ENCODE assay signal across 8 cellular contexts in genomic region chr20:63626424-63627128, GRCh38. TPM values are rescaled to one million over a fixed set of nuclear protein-coding genes. Genes with fewer than 3 reads are reported as not detected.
A peak's percentile ranks its signal among the peaks of the same experiment; 100 is the strongest.
DNase-seq lines count a peak whose midpoint lies in the region; ATAC-seq, FAIRE-seq and TF ChIP-seq lines count a peak whose summit lies in the region.

A gene with protein sequence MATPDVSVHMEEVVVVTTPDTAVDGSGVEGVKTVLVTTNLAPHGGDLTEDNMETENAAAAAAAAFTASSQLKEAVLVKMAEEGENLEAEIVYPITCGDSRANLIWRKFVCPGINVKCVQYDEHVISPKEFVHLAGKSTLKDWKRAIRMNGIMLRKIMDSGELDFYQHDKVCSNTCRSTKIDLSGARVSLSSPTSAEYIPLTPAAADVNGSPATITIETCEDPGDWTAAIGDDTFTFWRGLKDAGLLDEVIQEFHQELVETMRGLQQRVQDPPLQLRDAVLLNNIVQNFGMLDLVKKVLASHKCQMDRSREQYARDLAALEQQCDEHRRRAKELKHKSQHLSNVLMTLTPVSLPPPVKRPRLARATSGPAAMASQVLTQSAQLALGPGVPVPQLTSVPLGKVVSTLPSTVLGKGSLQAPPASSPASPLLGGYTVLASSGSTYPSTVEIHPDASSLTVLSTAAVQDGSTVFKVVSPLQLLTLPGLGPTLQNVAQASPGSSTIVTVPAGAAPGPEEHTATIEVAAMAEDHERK (minus strand): TSS chr20:63627101. CDS start chr20:63619397, 7,704 bp downstream.

- H3K4me1 ChIP-seq in GM23338 (ENCODE audit: insufficient read depth): peaks cover 3% of the 10 kb centered on the region; the same call in 1 of the 2 replicates
- H3K4me1 ChIP-seq in astrocyte (ENCODE audit: insufficient read depth, low read length): peaks cover 8% of the 10 kb centered on the region

- H2AFZ ChIP-seq in GM23338: peak within 1 kb of the TSS; percentile 90; the same call in 1 of the 2 replicates
- peak within 1 kb of the TSS; percentile 89 for H2AFZ ChIP-seq in astrocyte (ENCODE audit: low read depth, low read length)

- H3K36me3 Mint-ChIP-seq in GM23338 (ENCODE audit: low read depth): peaks cover 2% of the 10 kb centered on the region; the same call in 1 of the 3 replicates
- no peaks in the 10 kb centered on the region for H3K36me3 Mint-ChIP-seq in astrocyte (ENCODE audit: low read depth, unreplicated experiment)

- H3K27me3 ChIP-seq in GM23338 (ENCODE audit: insufficient read depth): no peaks in the 10 kb centered on the region
- H3K27me3 ChIP-seq in astrocyte (ENCODE audit: insufficient read depth, low read length): no peaks in the 10 kb centered on the region

- H3K4me2 ChIP-seq in GM23338: peak within 1 kb of the TSS; percentile 89
- peak within 1 kb of the TSS; percentile 98 for H3K4me2 ChIP-seq in astrocyte (ENCODE audit: low read length)

- peak; percentile 34 for DNase-seq in GM04504 (ENCODE audit: low read depth)
- peak; percentile 75 for DNase-seq in GM23338 (ENCODE audit: low spot score)
- DNase-seq in M059J (ENCODE audit: low read depth): no peak
- DNase-seq in SW 1271 (lab: John Stamatoyannopoulos, UW): peak; percentile 68 to 87
- DNase-seq in astrocyte (ENCODE audit: low read depth): peak; percentile 16
- DNase-seq in hypothalamus (lab: John Stamatoyannopoulos, UW): peak in 50 of 51 donors; percentile 38 to 91 (median 76)
- peak; percentile 83 for DNase-seq in sciatic nerve (ENCODE audit: low spot score)
- DNase-seq in KBM-7: no peak

- ATAC-seq in GM23338 (peak; percentile 18), sciatic nerve (peak; percentile 38)

- peak within 1 kb of the TSS; percentile 91 for H3K27ac Mint-ChIP-seq in GM23338
- H3K27ac Mint-ChIP-seq in astrocyte (ENCODE audit: unreplicated experiment): peak within 1 kb of the TSS; percentile 84

- H3K4me3 ChIP-seq in GM23338: peak within 1 kb of the TSS; percentile 91
- H3K4me3 ChIP-seq in astrocyte (ENCODE audit: insufficient read depth, low read depth, low read length): peak within 1 kb of the TSS; percentile 93

- H3K9ac ChIP-seq in astrocyte (ENCODE audit: low read length): peak within 1 kb of the TSS; percentile 97

- no peaks in the 10 kb centered on the region for H3K9me2 ChIP-seq in GM23338 (ENCODE audit: insufficient read depth)

- in situ Hi-C loops in KBM-7 (cut with MboI; ENCODE audit: low pct_unique_long_range_greater_than_20kb, low sequenced_read_pairs): no loop called here

- H4K20me1 ChIP-seq in GM23338 (replicated peaks; ENCODE audit: insufficient read depth): no peaks in the 10 kb centered on the region
- peaks cover 9% of the 10 kb centered on the region for H4K20me1 ChIP-seq in astrocyte (ENCODE audit: insufficient read depth, low read length)

- H3K27ac ChIP-seq in GM23338 (ENCODE audit: low read depth): no peak within 1 kb of the TSS
- H3K27ac ChIP-seq in astrocyte (ENCODE audit: low read depth, low read length): peak within 1 kb of the TSS; percentile 87

- H3K9me3 ChIP-seq in astrocyte (ENCODE audit: insufficient read depth, low read depth, low read length): no peaks in the 10 kb centered on the region

- intact Hi-C loops in sciatic nerve (cut with DNase I): no loop called here

- H3F3A ChIP-seq in GM23338 (replicated peaks; ENCODE audit: low read depth): peaks cover 10% of the 10 kb centered on the region; the same call in 1 of the 2 replicates

- H3K36me3 ChIP-seq in GM23338 (ENCODE audit: insufficient read depth): no peaks in the 10 kb centered on the region
- no peaks in the 10 kb centered on the region for H3K36me3 ChIP-seq in astrocyte (ENCODE audit: insufficient read depth, low read length)

- H3K27me3 Mint-ChIP-seq in GM23338 (ENCODE audit: insufficient read depth, low read depth, poor library complexity) (peaks cover 12% of the 10 kb centered on the region), astrocyte (ENCODE audit: low read depth, unreplicated experiment) (no peaks in the 10 kb centered on the region)

- H3K4me3 Mint-ChIP-seq in GM23338 (peak within 1 kb of the TSS; percentile 74), astrocyte (ENCODE audit: unreplicated experiment) (peak within 1 kb of the TSS; percentile 86)

- H3K9me3 Mint-ChIP-seq in GM23338 (no peaks in the 10 kb centered on the region), astrocyte (ENCODE audit: unreplicated experiment) (no peaks in the 10 kb centered on the region)

- TF ChIP-seq CTCF in GM23338 (conservative IDR thresholded peaks at IDR 0.05; ENCODE audit: low read depth in 2 of 2) (no peak), astrocyte (IDR thresholded peaks at IDR 0.05; ENCODE audit: insufficient read depth, low read depth, low read length) (no peak)

- H3K4me1 Mint-ChIP-seq in GM23338 (peaks cover 19% of the 10 kb centered on the region), astrocyte (ENCODE audit: low read depth, unreplicated experiment) (peaks cover 7% of the 10 kb centered on the region)

- no peak for FAIRE-seq in astrocyte (lab: Jason Lieb, UNC)

- H3K79me2 ChIP-seq in GM23338 (replicated peaks; ENCODE audit: insufficient read depth) (peaks cover 39% of the 10 kb centered on the region), astrocyte (ENCODE audit: insufficient read depth, low read length) (peaks cover 56% of the 10 kb centered on the region)

TF ChIP-seq in GM23338, 12 proteins besides CTCF, POLR2A, EP300 and RAD21 (continues in another document):
- peak; percentile 41; the same call in 1 of the 2 replicates for TF ChIP-seq POLR2AphosphoS5 (IDR thresholded peaks at IDR 0.05; ENCODE audit: low read depth)
- TF ChIP-seq, protein P1, sequence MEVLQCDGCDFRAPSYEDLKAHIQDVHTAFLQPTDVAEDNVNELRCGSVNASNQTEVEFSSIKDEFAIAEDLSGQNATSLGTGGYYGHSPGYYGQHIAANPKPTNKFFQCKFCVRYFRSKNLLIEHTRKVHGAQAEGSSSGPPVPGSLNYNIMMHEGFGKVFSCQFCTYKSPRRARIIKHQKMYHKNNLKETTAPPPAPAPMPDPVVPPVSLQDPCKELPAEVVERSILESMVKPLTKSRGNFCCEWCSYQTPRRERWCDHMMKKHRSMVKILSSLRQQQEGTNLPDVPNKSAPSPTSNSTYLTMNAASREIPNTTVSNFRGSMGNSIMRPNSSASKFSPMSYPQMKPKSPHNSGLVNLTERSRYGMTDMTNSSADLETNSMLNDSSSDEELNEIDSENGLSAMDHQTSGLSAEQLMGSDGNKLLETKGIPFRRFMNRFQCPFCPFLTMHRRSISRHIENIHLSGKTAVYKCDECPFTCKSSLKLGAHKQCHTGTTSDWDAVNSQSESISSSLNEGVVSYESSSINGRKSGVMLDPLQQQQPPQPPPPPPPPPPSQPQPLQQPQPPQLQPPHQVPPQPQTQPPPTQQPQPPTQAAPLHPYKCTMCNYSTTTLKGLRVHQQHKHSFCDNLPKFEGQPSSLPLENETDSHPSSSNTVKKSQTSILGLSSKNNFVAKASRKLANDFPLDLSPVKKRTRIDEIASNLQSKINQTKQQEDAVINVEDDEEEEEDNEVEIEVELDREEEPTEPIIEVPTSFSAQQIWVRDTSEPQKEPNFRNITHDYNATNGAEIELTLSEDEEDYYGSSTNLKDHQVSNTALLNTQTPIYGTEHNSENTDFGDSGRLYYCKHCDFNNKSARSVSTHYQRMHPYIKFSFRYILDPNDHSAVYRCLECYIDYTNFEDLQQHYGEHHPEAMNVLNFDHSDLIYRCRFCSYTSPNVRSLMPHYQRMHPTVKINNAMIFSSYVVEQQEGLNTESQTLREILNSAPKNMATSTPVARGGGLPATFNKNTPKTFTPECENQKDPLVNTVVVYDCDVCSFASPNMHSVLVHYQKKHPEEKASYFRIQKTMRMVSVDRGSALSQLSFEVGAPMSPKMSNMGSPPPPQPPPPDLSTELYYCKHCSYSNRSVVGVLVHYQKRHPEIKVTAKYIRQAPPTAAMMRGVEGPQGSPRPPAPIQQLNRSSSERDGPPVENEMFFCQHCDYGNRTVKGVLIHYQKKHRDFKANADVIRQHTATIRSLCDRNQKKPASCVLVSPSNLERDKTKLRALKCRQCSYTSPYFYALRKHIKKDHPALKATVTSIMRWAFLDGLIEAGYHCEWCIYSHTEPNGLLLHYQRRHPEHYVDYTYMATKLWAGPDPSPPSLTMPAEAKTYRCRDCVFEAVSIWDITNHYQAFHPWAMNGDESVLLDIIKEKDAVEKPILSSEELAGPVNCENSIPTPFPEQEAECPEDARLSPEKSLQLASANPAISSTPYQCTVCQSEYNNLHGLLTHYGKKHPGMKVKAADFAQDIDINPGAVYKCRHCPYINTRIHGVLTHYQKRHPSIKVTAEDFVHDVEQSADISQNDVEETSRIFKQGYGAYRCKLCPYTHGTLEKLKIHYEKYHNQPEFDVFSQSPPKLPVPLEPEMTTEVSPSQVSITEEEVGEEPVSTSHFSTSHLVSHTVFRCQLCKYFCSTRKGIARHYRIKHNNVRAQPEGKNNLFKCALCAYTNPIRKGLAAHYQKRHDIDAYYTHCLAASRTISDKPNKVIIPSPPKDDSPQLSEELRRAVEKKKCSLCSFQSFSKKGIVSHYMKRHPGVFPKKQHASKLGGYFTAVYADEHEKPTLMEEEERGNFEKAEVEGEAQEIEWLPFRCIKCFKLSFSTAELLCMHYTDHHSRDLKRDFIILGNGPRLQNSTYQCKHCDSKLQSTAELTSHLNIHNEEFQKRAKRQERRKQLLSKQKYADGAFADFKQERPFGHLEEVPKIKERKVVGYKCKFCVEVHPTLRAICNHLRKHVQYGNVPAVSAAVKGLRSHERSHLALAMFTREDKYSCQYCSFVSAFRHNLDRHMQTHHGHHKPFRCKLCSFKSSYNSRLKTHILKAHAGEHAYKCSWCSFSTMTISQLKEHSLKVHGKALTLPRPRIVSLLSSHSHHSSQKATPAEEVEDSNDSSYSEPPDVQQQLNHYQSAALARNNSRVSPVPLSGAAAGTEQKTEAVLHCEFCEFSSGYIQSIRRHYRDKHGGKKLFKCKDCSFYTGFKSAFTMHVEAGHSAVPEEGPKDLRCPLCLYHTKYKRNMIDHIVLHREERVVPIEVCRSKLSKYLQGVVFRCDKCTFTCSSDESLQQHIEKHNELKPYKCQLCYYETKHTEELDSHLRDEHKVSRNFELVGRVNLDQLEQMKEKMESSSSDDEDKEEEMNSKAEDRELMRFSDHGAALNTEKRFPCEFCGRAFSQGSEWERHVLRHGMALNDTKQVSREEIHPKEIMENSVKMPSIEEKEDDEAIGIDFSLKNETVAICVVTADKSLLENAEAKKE (CRISPR knock-in tag; IDR thresholded peaks at IDR 0.05): no peak

RNA-seq across cellular contexts. Expression of the gene that starts here (rescaled TPM):
- total RNA-seq in GM23338 (2014; rRNA removed; shearing (Covaris generic)): 19.3 and 20.6 TPM in 2 replicates
- 4.4 and 4.9 TPM in 2 replicates for polyA plus RNA-seq in GM23338 (2016; fragmentation: Nextera tagmentation; extraction: Ambion mirVana)
- total RNA-seq in M059J (2014; rRNA removed; shearing (Covaris generic)): 9.6 and 19.6 TPM in 2 replicates
- total RNA-seq in astrocyte (10.7 and 11.7 TPM in 2 replicates), sciatic nerve (11.1 TPM)

Comparison
In these comparisons a context has a peak if more than half of its experiments do, and no peak if none do; other contexts are left out.
1. DNase-seq: peak in GM04504 (single experiment), GM23338 (single experiment), SW 1271 (2 of 2), astrocyte (single experiment), hypothalamus (50 of 51) and sciatic nerve (single experiment); none in M059J (single experiment) and KBM-7 (single experiment).